ENCODE assay signal across 1 cellular context in the genomic region with DNA sequence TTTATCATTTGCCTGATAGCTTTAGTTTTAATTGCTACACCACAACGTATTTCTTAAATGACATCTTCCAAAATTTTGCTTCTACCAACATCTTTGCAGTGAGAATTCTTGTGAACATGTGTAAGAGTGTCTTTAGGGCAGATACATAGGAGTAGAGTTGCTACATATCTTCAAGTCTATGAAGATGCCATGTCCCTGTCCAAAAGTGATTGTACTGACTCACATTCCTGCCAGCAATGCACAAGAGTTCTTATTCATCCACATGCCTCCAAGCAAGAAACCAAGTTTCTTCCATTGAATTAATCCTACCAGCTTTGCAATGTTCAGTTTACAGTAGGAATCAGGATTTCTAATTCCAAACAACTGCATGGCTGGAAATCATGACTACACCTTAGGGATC.
A peak's percentile ranks its signal among the peaks of the same experiment; 100 is the strongest.
TF ChIP-seq lines count a peak whose summit lies in the region.

No MANE protein-coding gene starts in this region.

TF ChIP-seq in SK-N-SH, 30 proteins besides CTCF, POLR2A, EP300 and RAD21 (continued from another document):
- TF ChIP-seq, protein P1, sequence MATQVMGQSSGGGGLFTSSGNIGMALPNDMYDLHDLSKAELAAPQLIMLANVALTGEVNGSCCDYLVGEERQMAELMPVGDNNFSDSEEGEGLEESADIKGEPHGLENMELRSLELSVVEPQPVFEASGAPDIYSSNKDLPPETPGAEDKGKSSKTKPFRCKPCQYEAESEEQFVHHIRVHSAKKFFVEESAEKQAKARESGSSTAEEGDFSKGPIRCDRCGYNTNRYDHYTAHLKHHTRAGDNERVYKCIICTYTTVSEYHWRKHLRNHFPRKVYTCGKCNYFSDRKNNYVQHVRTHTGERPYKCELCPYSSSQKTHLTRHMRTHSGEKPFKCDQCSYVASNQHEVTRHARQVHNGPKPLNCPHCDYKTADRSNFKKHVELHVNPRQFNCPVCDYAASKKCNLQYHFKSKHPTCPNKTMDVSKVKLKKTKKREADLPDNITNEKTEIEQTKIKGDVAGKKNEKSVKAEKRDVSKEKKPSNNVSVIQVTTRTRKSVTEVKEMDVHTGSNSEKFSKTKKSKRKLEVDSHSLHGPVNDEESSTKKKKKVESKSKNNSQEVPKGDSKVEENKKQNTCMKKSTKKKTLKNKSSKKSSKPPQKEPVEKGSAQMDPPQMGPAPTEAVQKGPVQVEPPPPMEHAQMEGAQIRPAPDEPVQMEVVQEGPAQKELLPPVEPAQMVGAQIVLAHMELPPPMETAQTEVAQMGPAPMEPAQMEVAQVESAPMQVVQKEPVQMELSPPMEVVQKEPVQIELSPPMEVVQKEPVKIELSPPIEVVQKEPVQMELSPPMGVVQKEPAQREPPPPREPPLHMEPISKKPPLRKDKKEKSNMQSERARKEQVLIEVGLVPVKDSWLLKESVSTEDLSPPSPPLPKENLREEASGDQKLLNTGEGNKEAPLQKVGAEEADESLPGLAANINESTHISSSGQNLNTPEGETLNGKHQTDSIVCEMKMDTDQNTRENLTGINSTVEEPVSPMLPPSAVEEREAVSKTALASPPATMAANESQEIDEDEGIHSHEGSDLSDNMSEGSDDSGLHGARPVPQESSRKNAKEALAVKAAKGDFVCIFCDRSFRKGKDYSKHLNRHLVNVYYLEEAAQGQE (IDR thresholded peaks at IDR 0.05; ENCODE audit: low read depth, low read length), result 0 out of 2 replicates have a peak, but pooled peaks have one; percentile 57
TF ChIP-seq in SK-N-SH: peak in this region for 1.
